ENCODE assay signal across 2 cellular contexts in genomic region chr13:23579886-23580706, GRCh38.
TF ChIP-seq lines count a peak whose summit lies in the region.

No MANE protein-coding gene starts in this region.

TF ChIP-seq in H1, 55 proteins besides CTCF, POLR2A, EP300 and RAD21:
- TF ChIP-seq SIRT6 (IDR thresholded peaks at IDR 0.05; ENCODE audit: low read length) (no peak), RXRA (IDR thresholded peaks at IDR 0.05; ENCODE audit: insufficient read depth, low read depth, low read length) (no peak), CHD1 (IDR thresholded peaks at IDR 0.05; ENCODE audit: low read depth, low read length) (no peak), TEAD4 (IDR thresholded peaks at IDR 0.05; ENCODE audit: low read depth, low read length) (no peak), CEBPB (IDR thresholded peaks at IDR 0.05; ENCODE audit: low read depth, low read length) (no peak), EZH2 (IDR thresholded peaks at IDR 0.05; ENCODE audit: low read depth, low read length, severe bottlenecking) (peak; percentile 67)

TF ChIP-seq in neural cell, 6 proteins besides CTCF, POLR2A, EP300 and RAD21:
- TF ChIP-seq SMC3 (conservative IDR thresholded peaks at IDR 0.05; ENCODE audit: poor library complexity) (no peak), TAF1 (IDR thresholded peaks at IDR 0.05; ENCODE audit: low read depth) (no peak), EZH2 (IDR thresholded peaks at IDR 0.05; ENCODE audit: borderline replicate concordance, insufficient read depth, low read length, poor library complexity, severe bottlenecking) (no peak), POLR2AphosphoS5 (IDR thresholded peaks at IDR 0.05) (no peak), MXI1 (conservative IDR thresholded peaks at IDR 0.05; ENCODE audit: poor library complexity, severe bottlenecking) (no peak)
- TF ChIP-seq, protein P1, sequence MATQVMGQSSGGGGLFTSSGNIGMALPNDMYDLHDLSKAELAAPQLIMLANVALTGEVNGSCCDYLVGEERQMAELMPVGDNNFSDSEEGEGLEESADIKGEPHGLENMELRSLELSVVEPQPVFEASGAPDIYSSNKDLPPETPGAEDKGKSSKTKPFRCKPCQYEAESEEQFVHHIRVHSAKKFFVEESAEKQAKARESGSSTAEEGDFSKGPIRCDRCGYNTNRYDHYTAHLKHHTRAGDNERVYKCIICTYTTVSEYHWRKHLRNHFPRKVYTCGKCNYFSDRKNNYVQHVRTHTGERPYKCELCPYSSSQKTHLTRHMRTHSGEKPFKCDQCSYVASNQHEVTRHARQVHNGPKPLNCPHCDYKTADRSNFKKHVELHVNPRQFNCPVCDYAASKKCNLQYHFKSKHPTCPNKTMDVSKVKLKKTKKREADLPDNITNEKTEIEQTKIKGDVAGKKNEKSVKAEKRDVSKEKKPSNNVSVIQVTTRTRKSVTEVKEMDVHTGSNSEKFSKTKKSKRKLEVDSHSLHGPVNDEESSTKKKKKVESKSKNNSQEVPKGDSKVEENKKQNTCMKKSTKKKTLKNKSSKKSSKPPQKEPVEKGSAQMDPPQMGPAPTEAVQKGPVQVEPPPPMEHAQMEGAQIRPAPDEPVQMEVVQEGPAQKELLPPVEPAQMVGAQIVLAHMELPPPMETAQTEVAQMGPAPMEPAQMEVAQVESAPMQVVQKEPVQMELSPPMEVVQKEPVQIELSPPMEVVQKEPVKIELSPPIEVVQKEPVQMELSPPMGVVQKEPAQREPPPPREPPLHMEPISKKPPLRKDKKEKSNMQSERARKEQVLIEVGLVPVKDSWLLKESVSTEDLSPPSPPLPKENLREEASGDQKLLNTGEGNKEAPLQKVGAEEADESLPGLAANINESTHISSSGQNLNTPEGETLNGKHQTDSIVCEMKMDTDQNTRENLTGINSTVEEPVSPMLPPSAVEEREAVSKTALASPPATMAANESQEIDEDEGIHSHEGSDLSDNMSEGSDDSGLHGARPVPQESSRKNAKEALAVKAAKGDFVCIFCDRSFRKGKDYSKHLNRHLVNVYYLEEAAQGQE (IDR thresholded peaks at IDR 0.05; ENCODE audit: borderline replicate concordance) = no peak
